In the genomic region with DNA sequence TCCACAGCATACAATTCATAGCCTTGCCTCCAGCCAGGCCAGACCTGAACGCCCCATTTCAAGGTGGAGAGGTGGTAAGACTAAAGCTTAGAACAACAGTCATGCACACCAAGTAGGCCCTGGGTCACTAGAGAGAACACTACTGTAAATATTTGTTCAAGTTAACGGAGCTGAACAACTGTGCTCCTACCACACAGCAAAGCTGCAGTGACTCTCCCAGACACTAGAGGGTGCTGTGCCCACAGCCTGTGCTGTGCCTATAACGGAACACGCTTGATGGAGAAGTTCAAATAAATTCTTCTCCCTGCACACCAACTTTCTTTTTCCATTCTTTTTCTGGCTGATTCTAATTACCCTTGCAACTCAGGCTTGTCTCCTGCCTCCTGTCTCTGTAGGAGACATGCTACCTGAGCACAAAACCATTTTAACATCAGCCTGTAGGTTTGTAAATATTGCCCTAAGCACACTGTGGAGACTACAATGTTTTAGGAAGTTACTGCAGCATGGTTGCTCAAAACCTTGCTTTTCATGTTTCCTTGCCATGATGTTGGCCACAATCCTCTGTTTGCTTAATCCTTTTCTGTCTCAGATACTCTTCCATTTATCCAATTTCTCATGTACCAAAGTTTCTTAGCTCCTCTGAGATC, we compare ENCODE assay signal across 8 cellular contexts.
A peak's percentile ranks its signal among the peaks of the same experiment; 100 is the strongest.
DNase-seq lines count a peak whose midpoint lies in the region; ATAC-seq and TF ChIP-seq lines count a peak whose summit lies in the region.
"Not testable (repeated sequence)": the region's sequence is repeated elsewhere in the genome, so short reads cannot be mapped to it uniquely, and the experiment has no call there.

No MANE protein-coding gene starts in this region.

- peak; percentile 54 for DNase-seq in DMS79 (lab: John Stamatoyannopoulos, UW)
- peak; percentile 63 for DNase-seq in GM23248
- peak; percentile 43 for DNase-seq in MV-4-11 (lab: John Stamatoyannopoulos, UW)
- peak; percentile 42 to 62 for DNase-seq in SJSA1 (ENCODE audit: low read depth in 1 of 2, low spot score in 2 of 2)
- DNase-seq in activated T-helper 1 cell treated with Interleukin-2 at 50 U/mL for 16 hours (ENCODE audit: low read depth) = peak; percentile 36
- peak; percentile 53 for DNase-seq in fibroblast of the aortic adventitia (ENCODE audit: low read depth)
- DNase-seq in neuronal stem cell (ENCODE audit: low spot score) = peak; percentile 35
- DNase-seq in stimulated activated naive CD8-positive, alpha-beta T cell treated with anti-CD3 and anti-CD28 coated beads, Interleukin-15, amount 100 ng/mL, for 72 hours = peak; percentile 64 to 68

- H4K91ac ChIP-seq in neuronal stem cell (ENCODE audit: low read depth, low read length, poor library complexity) = not testable (repeated sequence)

- peak; percentile 91 for ATAC-seq in stimulated activated naive CD8-positive, alpha-beta T cell treated with anti-CD3 and anti-CD28 coated beads, Interleukin-15, amount 100 ng/mL, for 72 hours

- not testable (repeated sequence) for H3F3A ChIP-seq in GM23248 (ENCODE audit: insufficient read depth)

- H2BK12ac ChIP-seq in neuronal stem cell (ENCODE audit: low read length) = not testable (repeated sequence)

- H3K9me3 ChIP-seq in GM23248 (ENCODE audit: low read depth); SJSA1 (replicated peaks); neuronal stem cell (replicated peaks in 1 of 2; ENCODE audit: control insufficient read depth in 2 of 2, insufficient read depth in 1 of 2, low read depth in 1 of 2, low read length in 2 of 2): not testable (repeated sequence)

- not testable (repeated sequence) for H3K9me3 Mint-ChIP-seq in stimulated activated naive CD8-positive, alpha-beta T cell treated with anti-CD3 and anti-CD28 coated beads, Interleukin-15, amount 100 ng/mL, for 72 hours

- H3K27ac ChIP-seq in GM23248; SJSA1; neuronal stem cell (replicated peaks; ENCODE audit: low read length): not testable (repeated sequence)

- not testable (repeated sequence) for H3K4me3 Mint-ChIP-seq in stimulated activated naive CD8-positive, alpha-beta T cell treated with anti-CD3 and anti-CD28 coated beads, Interleukin-15, amount 100 ng/mL, for 72 hours

- H4K8ac ChIP-seq in neuronal stem cell (ENCODE audit: low read depth, low read length) = not testable (repeated sequence)

- not testable (repeated sequence) for H3K4me3 ChIP-seq in GM23248; SJSA1; fibroblast of the aortic adventitia (ENCODE audit: low read depth, low read length); neuronal stem cell (ENCODE audit: low read length in 2 of 2)

- H2BK15ac ChIP-seq in neuronal stem cell (ENCODE audit: low read length) = not testable (repeated sequence)

- H2BK120ac ChIP-seq in neuronal stem cell (ENCODE audit: low read depth, low read length) = not testable (repeated sequence)

- not testable (repeated sequence) for H3K36me3 ChIP-seq in GM23248 (ENCODE audit: low read depth); SJSA1; neuronal stem cell (replicated peaks in 1 of 2; ENCODE audit: control insufficient read depth in 2 of 2, insufficient read depth in 2 of 2, low read length in 2 of 2)

- not testable (repeated sequence) for H3K27me3 Mint-ChIP-seq in stimulated activated naive CD8-positive, alpha-beta T cell treated with anti-CD3 and anti-CD28 coated beads, Interleukin-15, amount 100 ng/mL, for 72 hours

- 7 to 11% methylated on average over 4 of the region's 4 CpGs for WGBS in GM23248 (ENCODE audit: low coverage in 1 of 2, low lambda C conversion rate in 2 of 2, missing lambda C conversion rate in 2 of 2), 2 experiments
- no CpG with 5 or more reads among the region's 4 CpGs for WGBS in neuronal stem cell (ENCODE audit: extremely low coverage in 2 of 2, insufficient read length in 2 of 2, insufficient replicate concordance in 1 of 2), 2 donors

- not testable (repeated sequence) for H3K9me2 ChIP-seq in GM23248 (ENCODE audit: insufficient read depth)

- not testable (repeated sequence) for H3K4me2 ChIP-seq in GM23248 (ENCODE audit: unreplicated experiment); neuronal stem cell (ENCODE audit: insufficient read depth, low read length, poor library complexity, severe bottlenecking)

- not testable (repeated sequence) for H3K9ac ChIP-seq in GM23248; neuronal stem cell (ENCODE audit: low read depth, low read length, poor library complexity)

- H3K4me1 ChIP-seq in GM23248 (ENCODE audit: insufficient read depth); SJSA1 (replicated peaks); neuronal stem cell (ENCODE audit: control insufficient read depth in 2 of 2, insufficient read depth in 1 of 2, low read depth in 1 of 2, low read length in 2 of 2): not testable (repeated sequence)

- not testable (repeated sequence) for H3K18ac ChIP-seq in neuronal stem cell (ENCODE audit: low read length)

- not testable (repeated sequence) for H3K4ac ChIP-seq in neuronal stem cell (ENCODE audit: low read length)

- H4K20me1 ChIP-seq in GM23248 (ENCODE audit: insufficient read depth) = not testable (repeated sequence)

- H3K14ac ChIP-seq in neuronal stem cell (ENCODE audit: low read length) = not testable (repeated sequence)

- H2AFZ ChIP-seq in GM23248 = peak overlapping the region; percentile 69; the same call in 1 of the 2 replicates
- peak overlapping the region; percentile 57 for H2AFZ ChIP-seq in neuronal stem cell (ENCODE audit: low read length)

- in situ Hi-C loops in GM23248 (cut with MboI) = loop anchor here (10.0 kb wide), 1 partner anchor 171 kb away; the partner anchor contains the start of gene SORD

- not testable (repeated sequence) for H3K4me1 Mint-ChIP-seq in stimulated activated naive CD8-positive, alpha-beta T cell treated with anti-CD3 and anti-CD28 coated beads, Interleukin-15, amount 100 ng/mL, for 72 hours

- not testable (repeated sequence) for H3K23ac ChIP-seq in neuronal stem cell (ENCODE audit: low read depth, low read length, poor library complexity)

- not testable (repeated sequence) for H2AK5ac ChIP-seq in neuronal stem cell (ENCODE audit: low read depth, low read length)

- peak; percentile 89 for TF ChIP-seq CTCF in fibroblast of the aortic adventitia (IDR thresholded peaks at IDR 0.05; ENCODE audit: insufficient read depth, low read length)

- peak overlapping the region; percentile 23 to 27 for H3K27ac Mint-ChIP-seq in stimulated activated naive CD8-positive, alpha-beta T cell treated with anti-CD3 and anti-CD28 coated beads, Interleukin-15, amount 100 ng/mL, for 72 hours

- H3K79me2 ChIP-seq in GM23248 (ENCODE audit: insufficient read depth) = not testable (repeated sequence)

- not testable (repeated sequence) for H2BK5ac ChIP-seq in neuronal stem cell (ENCODE audit: low read length)

- not testable (repeated sequence) for H3K27me3 ChIP-seq in GM23248 (replicated peaks; ENCODE audit: insufficient read depth); SJSA1 (replicated peaks); neuronal stem cell (ENCODE audit: control insufficient read depth in 3 of 3, insufficient read depth in 3 of 3, low read depth in 1 of 3, low read length in 3 of 3)

- H3K79me1 ChIP-seq in neuronal stem cell (ENCODE audit: low read depth, low read length) = not testable (repeated sequence)
